In the genomic region with DNA sequence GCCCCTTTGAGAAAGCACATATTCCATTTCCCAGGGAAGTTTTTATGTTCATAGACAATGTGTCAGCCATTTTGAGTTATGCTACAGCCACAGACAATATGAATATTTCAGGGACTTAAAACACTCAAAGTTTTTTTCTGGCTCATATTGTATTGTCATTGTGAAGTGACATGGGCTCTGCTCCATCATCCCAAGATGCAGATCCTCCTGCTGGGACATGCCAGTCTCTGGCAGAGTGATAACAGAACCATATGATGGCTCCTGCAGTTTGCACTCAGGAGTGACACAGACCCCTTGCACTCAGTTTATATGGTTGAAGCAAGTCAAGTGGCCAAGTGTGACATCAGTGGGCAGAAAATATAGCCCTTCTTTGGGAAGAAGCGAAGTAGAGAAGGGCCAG, we compare ENCODE assay signal across 33 cellular contexts.
A peak's percentile ranks its signal among the peaks of the same experiment; 100 is the strongest.
DNase-seq lines count a peak whose midpoint lies in the region; ATAC-seq and TF ChIP-seq lines count a peak whose summit lies in the region.
"Had no signal": no experiment of that assay in that cellular context is flagged by ENCODE, and none has a peak within 500 bp of the region (broad histone marks: within the 10 kb centered on the region; RNA-seq: fewer than 3 reads in every experiment).

No MANE protein-coding gene starts in this region.

- no peaks in the 10 kb centered on the region for H3K9me1 ChIP-seq in IMR-90 (ENCODE audit: insufficient read depth, low read length)

- H3K4me1 ChIP-seq in SK-N-SH (ENCODE audit: control insufficient read depth in 1 of 2, insufficient read depth in 2 of 2, low read depth in 1 of 2, low read length in 1 of 2) (no peaks in the 10 kb centered on the region), IMR-90 (ENCODE audit: control insufficient read depth, insufficient read depth, low read length) (no peaks in the 10 kb centered on the region; the same call in 1 of the 2 replicates), PC-3 (ENCODE audit: insufficient read depth, low read length) (peaks cover 39% of the 10 kb centered on the region)
- H3K4me1 ChIP-seq: BLaER1; BLaER1 treated with 17β-estradiol and CSF1 and Interleukin-3, amounts not matched to agents 10 nM and 100 nM; Caco-2 had no signal

- H3K9ac ChIP-seq in SK-N-SH (no peak overlapping the region), IMR-90 (ENCODE audit: low read depth, low read length) (no peak overlapping the region), PC-3 (ENCODE audit: low read length) (no peak overlapping the region), neural cell (ENCODE audit: low read length) (no peak overlapping the region)
- H3K9ac ChIP-seq: BLaER1; BLaER1 treated with 17β-estradiol and CSF1 and Interleukin-3, amounts not matched to agents 10 nM and 100 nM had no signal

- 100% methylated on average over 1 of the region's 1 CpG for WGBS in SK-N-SH (ENCODE audit: low lambda C conversion rate)
- WGBS in IMR-90 (ENCODE audit: extremely low coverage in 2 of 2, insufficient read length in 1 of 2), 2 experiments: no CpG with 5 or more reads among the region's 1 CpG

- H2BK20ac ChIP-seq in IMR-90 (ENCODE audit: low read depth, low read length): no peak overlapping the region

- dilution Hi-C loops in IMR-90 (cut with HindIII; ENCODE audit: low sequenced_read_pairs, unreplicated experiment): no loop called here

- no peak overlapping the region for H3K18ac ChIP-seq in IMR-90 (ENCODE audit: low read depth, low read length)

- no peak for TF ChIP-seq RAD21 in SK-N-SH (IDR thresholded peaks at IDR 0.05; ENCODE audit: low read length)
- TF ChIP-seq RAD21 in IMR-90 (IDR thresholded peaks at IDR 0.05; ENCODE audit: low read length): no peak
- TF ChIP-seq RAD21 in neural cell (conservative IDR thresholded peaks at IDR 0.05): no peak

- no peak overlapping the region for H3K14ac ChIP-seq in IMR-90 (replicated peaks; ENCODE audit: low read depth, low read length)

- in situ Hi-C loops in IMR-90 (cut with MboI; ENCODE audit: low sequenced_read_pairs): no loop called here

- H4K91ac ChIP-seq in IMR-90 (ENCODE audit: insufficient read depth, low read depth, low read length): no peak overlapping the region; the same call in 1 of the 2 replicates

- H2AFZ ChIP-seq in SK-N-SH (ENCODE audit: low read depth): 0 out of 2 replicates have a peak overlapping the region, but pooled peaks have one; percentile 34
- no peak overlapping the region for H2AFZ ChIP-seq in IMR-90 (replicated peaks; ENCODE audit: low read length, poor library complexity)
- H2AFZ ChIP-seq in PC-3 (ENCODE audit: low read length): no peak overlapping the region
- H2AFZ ChIP-seq in neural cell (ENCODE audit: low read depth, low read length): no peak overlapping the region

- H3K4me3 ChIP-seq in SK-N-SH (ENCODE audit: low read depth in 2 of 2, low read length in 1 of 2): no peak overlapping the region
- no peak overlapping the region for H3K4me3 ChIP-seq in IMR-90 (ENCODE audit: insufficient read depth, low read depth, low read length)
- no peak overlapping the region for H3K4me3 ChIP-seq in PC-3 (ENCODE audit: low read length)
- H3K4me3 ChIP-seq in neural cell (ENCODE audit: low read length): peak overlapping the region; percentile 7
- H3K4me3 ChIP-seq: A549; BLaER1; BLaER1 treated with 17β-estradiol and CSF1 and Interleukin-3, amounts not matched to agents 10 nM and 100 nM had no signal

- H3K36me3 ChIP-seq in SK-N-SH (replicated peaks in 1 of 2; ENCODE audit: control insufficient read depth in 1 of 2, insufficient read depth in 2 of 2, low read length in 1 of 2): no peaks in the 10 kb centered on the region
- H3K36me3 ChIP-seq in IMR-90 (ENCODE audit: control insufficient read depth, insufficient read depth, low read length): no peaks in the 10 kb centered on the region
- H3K36me3 ChIP-seq in PC-3 (ENCODE audit: low read depth, low read length): no peaks in the 10 kb centered on the region
- no peaks in the 10 kb centered on the region for H3K36me3 ChIP-seq in neural cell (ENCODE audit: insufficient read depth, low read length)
- H3K36me3 ChIP-seq: BE2C; BLaER1; BLaER1 treated with 17β-estradiol and CSF1 and Interleukin-3, amounts not matched to agents 10 nM and 100 nM had no signal

- H3K4me2 ChIP-seq in SK-N-SH (no peak overlapping the region), IMR-90 (ENCODE audit: low read depth, low read length) (no peak overlapping the region), PC-3 (ENCODE audit: low read length) (no peak overlapping the region), neural cell (ENCODE audit: low read length) (no peak overlapping the region)
- H3K4me2 ChIP-seq: A549; BLaER1; BLaER1 treated with 17β-estradiol and CSF1 and Interleukin-3, amounts not matched to agents 10 nM and 100 nM had no signal

- H3K27me3 ChIP-seq in SK-N-SH (ENCODE audit: insufficient read depth): no peaks in the 10 kb centered on the region
- no peaks in the 10 kb centered on the region for H3K27me3 ChIP-seq in IMR-90 (ENCODE audit: control insufficient read depth, insufficient read depth, low read length)
- no peaks in the 10 kb centered on the region for H3K27me3 ChIP-seq in PC-3 (ENCODE audit: low read length)
- no peaks in the 10 kb centered on the region for H3K27me3 ChIP-seq in neural cell (ENCODE audit: insufficient read depth, low read depth, low read length)
- H3K27me3 ChIP-seq: BE2C; BLaER1; BLaER1 treated with 17β-estradiol and CSF1 and Interleukin-3, amounts not matched to agents 10 nM and 100 nM had no signal

- H3K9me3 ChIP-seq in SK-N-SH: no peaks in the 10 kb centered on the region
- H3K9me3 ChIP-seq in IMR-90 (ENCODE audit: control insufficient read depth, insufficient read depth, low read length): no peaks in the 10 kb centered on the region
- no peaks in the 10 kb centered on the region for H3K9me3 ChIP-seq in PC-3 (ENCODE audit: low read length)
- H3K9me3 ChIP-seq in neural cell (ENCODE audit: low read length): no peaks in the 10 kb centered on the region
- H3K9me3 ChIP-seq: A549; BE2C; BLaER1; BLaER1 treated with 17β-estradiol and CSF1 and Interleukin-3, amounts not matched to agents 10 nM and 100 nM; Caco-2 had no signal

- CTCF ChIA-PET in SK-N-SH (lab: Yijun Ruan, JAX): no interaction called here
- CTCF ChIA-PET in IMR-90 (lab: Yijun Ruan, JAX): no interaction called here
- CTCF ChIA-PET in PC-3 (lab: Charles Lee): no interaction called here

- no peak overlapping the region for H3K27ac ChIP-seq in SK-N-SH (ENCODE audit: low read depth in 2 of 2, low read length in 1 of 2)
- no peak overlapping the region for H3K27ac ChIP-seq in IMR-90 (ENCODE audit: insufficient read depth, low read length)
- peak overlapping the region; percentile 58; the same call in 1 of the 2 replicates for H3K27ac ChIP-seq in PC-3 (ENCODE audit: low read length)
- peak overlapping the region; percentile 55 for H3K27ac ChIP-seq in neural cell (ENCODE audit: low read length)
- H3K27ac ChIP-seq: 22Rv1; A549; BLaER1; BLaER1 treated with 17β-estradiol and CSF1 and Interleukin-3, amounts not matched to agents 10 nM and 100 nM; C4-2B had no signal

- no peak overlapping the region for H4K5ac ChIP-seq in IMR-90 (ENCODE audit: low read depth, low read length)

- POLR2A ChIA-PET in SK-N-SH (lab: Yijun Ruan, JAX): no interaction called here
- POLR2A ChIA-PET in IMR-90 (lab: Charles Lee; ENCODE audit: unreplicated experiment): no interaction called here
- POLR2A ChIA-PET in PC-3 (lab: Charles Lee; ENCODE audit: unreplicated experiment): no interaction called here

- no peak overlapping the region for H2BK15ac ChIP-seq in IMR-90 (ENCODE audit: low read depth, low read length)

- no peak overlapping the region for H3K4ac ChIP-seq in IMR-90 (ENCODE audit: low read depth, low read length)

- H3K79me1 ChIP-seq in IMR-90 (ENCODE audit: low read depth in 1 of 2, low read length in 2 of 2): no peaks in the 10 kb centered on the region

- no peak for TF ChIP-seq EP300 in SK-N-SH (IDR thresholded peaks at IDR 0.05; ENCODE audit: borderline replicate concordance in 1 of 2, low read depth in 1 of 2, low read length in 1 of 2)
- TF ChIP-seq EP300 in neural cell (conservative IDR thresholded peaks at IDR 0.05; ENCODE audit: poor library complexity, severe bottlenecking): peak; percentile 92

- no peak overlapping the region for H4K8ac ChIP-seq in IMR-90 (ENCODE audit: low read depth in 2 of 2, low read length in 2 of 2)

- no peak for ATAC-seq in SK-N-SH treated with all-trans-retinoic acid at 6 μM for 48 hours
- no peak for ATAC-seq in IMR-90 (ENCODE audit: low read depth)
- no peak for ATAC-seq in PC-3
- ATAC-seq: A549; CD8-positive, alpha-beta T cell had no signal

- H2AK9ac ChIP-seq in IMR-90 (replicated peaks; ENCODE audit: low read depth, low read length, poor library complexity): no peak overlapping the region

- no peaks in the 10 kb centered on the region for H3F3A ChIP-seq in SK-N-SH (replicated peaks; ENCODE audit: insufficient read depth)
- H3F3A ChIP-seq in PC-3 (ENCODE audit: low read length, unreplicated experiment): peaks cover 4% of the 10 kb centered on the region
- no peaks in the 10 kb centered on the region for H3F3A ChIP-seq in neural cell (ENCODE audit: insufficient read depth, low read length, poor library complexity, severe bottlenecking)

- no peak overlapping the region for H2BK5ac ChIP-seq in IMR-90 (ENCODE audit: low read depth, low read length, poor library complexity, severe bottlenecking)

- DNase-seq in SK-N-SH: no peak
- DNase-seq in IMR-90: no peak
- no peak for DNase-seq in PC-3
- DNase-seq in NCI-H1092 (lab: John Stamatoyannopoulos, UW): no peak
- DNase-seq in HCEC 1CT: no peak
- DNase-seq in iPS-NIHi7 (ENCODE audit: extremely low spot score): no peak
- DNase-seq: 8988T; ACHN; AML-193; BE2C; C1 segment of cervical spinal cord; Caco-2; Calu3; CD4-positive, alpha-beta memory T cell; CD4-positive, alpha-beta T cell; CD4-positive, CD25-positive, alpha-beta regulatory T cell; CD8-positive, alpha-beta memory T cell; CD8-positive, alpha-beta T cell; COR-L47; DMS 273 treated with DMSO at 0.1 percent for 48 hours; DMS153; DMS53; DMS79; DMS79 treated with DMSO at 0.1 percent for 48 hours; DND-41; EL had no signal

- TF ChIP-seq POLR2A in IMR-90 (IDR thresholded peaks at IDR 0.05; ENCODE audit: low read depth, low read length): no peak

- H3K79me2 ChIP-seq in SK-N-SH (ENCODE audit: insufficient read depth) (no peaks in the 10 kb centered on the region), PC-3 (ENCODE audit: low read length) (no peaks in the 10 kb centered on the region), neural cell (replicated peaks; ENCODE audit: insufficient read depth, low read length) (no peaks in the 10 kb centered on the region)

- H2AK5ac ChIP-seq in IMR-90 (ENCODE audit: low read depth, low read length): 0 out of 2 replicates have a peak overlapping the region, but pooled peaks have one; percentile 4

- no peak for TF ChIP-seq CTCF in SK-N-SH (IDR thresholded peaks at IDR 0.05)
- TF ChIP-seq CTCF in IMR-90 (conservative IDR thresholded peaks at IDR 0.05; ENCODE audit: low read depth, low read length): no peak
- no peak for TF ChIP-seq CTCF in PC-3 (conservative IDR thresholded peaks at IDR 0.05; ENCODE audit: low read depth, low read length)
- TF ChIP-seq CTCF in neural cell (IDR thresholded peaks at IDR 0.05; ENCODE audit: poor library complexity, severe bottlenecking): no peak

- intact Hi-C loops in IMR-90 (cut with micrococcal nuclease) (no loop called here), PC-3 (cut with micrococcal nuclease) (loop anchor here (5.0 to 10.0 kb wide), 3 partner anchors 86 to 212 kb away; no protein-coding TSS in a partner anchor)

- BruUV-seq in IMR-90 (replicated peaks; lab: Mats Ljungman, UMichigan) (no TSS peak), PC-3 (replicated peaks; lab: Mats Ljungman, UMichigan) (no TSS peak)

- H2BK120ac ChIP-seq in IMR-90 (ENCODE audit: low read depth, low read length): no peak overlapping the region

- no peak overlapping the region for H3K23ac ChIP-seq in IMR-90 (ENCODE audit: low read depth, low read length)

- H3K9me2 ChIP-seq in SK-N-SH (no peaks in the 10 kb centered on the region), PC-3 (replicated peaks; ENCODE audit: low read length) (no peaks in the 10 kb centered on the region), neural cell (ENCODE audit: insufficient read depth, low read length) (no peaks in the 10 kb centered on the region)

- H4K20me1 ChIP-seq in SK-N-SH (ENCODE audit: insufficient read depth) (no peaks in the 10 kb centered on the region), IMR-90 (ENCODE audit: insufficient read depth, low read length) (no peaks in the 10 kb centered on the region), PC-3 (ENCODE audit: low read length) (no peaks in the 10 kb centered on the region), neural cell (ENCODE audit: insufficient read depth) (no peaks in the 10 kb centered on the region)
- H4K20me1 ChIP-seq: BLaER1; BLaER1 treated with 17β-estradiol and CSF1 and Interleukin-3, amounts not matched to agents 10 nM and 100 nM had no signal

- H3K56ac ChIP-seq in IMR-90 (ENCODE audit: extremely low read depth, insufficient read depth, low read length): no peak overlapping the region

Comparison
In these comparisons a context has a peak if more than half of its experiments do, and no peak if none do; other contexts are left out.
1. H3K27ac ChIP-seq: peak in PC-3 (single experiment) and neural cell (single experiment); none in SK-N-SH (0 of 2) and IMR-90 (single experiment).